Comparison of ENCODE assay signal across 1 cellular context in genomic region chr12:92558806-92559205, GRCh38.
TF ChIP-seq lines count a peak whose summit lies in the region.

No MANE protein-coding gene starts in this region.

TF ChIP-seq in GM12878, 131 proteins besides CTCF, POLR2A, EP300 and RAD21 (continued from another document):
- TF ChIP-seq ZNF592 (IDR thresholded peaks at IDR 0.05), result no peak
- no peak for TF ChIP-seq FOXM1 (IDR thresholded peaks at IDR 0.05; ENCODE audit: low read depth, low read length)
- TF ChIP-seq, protein P1, sequence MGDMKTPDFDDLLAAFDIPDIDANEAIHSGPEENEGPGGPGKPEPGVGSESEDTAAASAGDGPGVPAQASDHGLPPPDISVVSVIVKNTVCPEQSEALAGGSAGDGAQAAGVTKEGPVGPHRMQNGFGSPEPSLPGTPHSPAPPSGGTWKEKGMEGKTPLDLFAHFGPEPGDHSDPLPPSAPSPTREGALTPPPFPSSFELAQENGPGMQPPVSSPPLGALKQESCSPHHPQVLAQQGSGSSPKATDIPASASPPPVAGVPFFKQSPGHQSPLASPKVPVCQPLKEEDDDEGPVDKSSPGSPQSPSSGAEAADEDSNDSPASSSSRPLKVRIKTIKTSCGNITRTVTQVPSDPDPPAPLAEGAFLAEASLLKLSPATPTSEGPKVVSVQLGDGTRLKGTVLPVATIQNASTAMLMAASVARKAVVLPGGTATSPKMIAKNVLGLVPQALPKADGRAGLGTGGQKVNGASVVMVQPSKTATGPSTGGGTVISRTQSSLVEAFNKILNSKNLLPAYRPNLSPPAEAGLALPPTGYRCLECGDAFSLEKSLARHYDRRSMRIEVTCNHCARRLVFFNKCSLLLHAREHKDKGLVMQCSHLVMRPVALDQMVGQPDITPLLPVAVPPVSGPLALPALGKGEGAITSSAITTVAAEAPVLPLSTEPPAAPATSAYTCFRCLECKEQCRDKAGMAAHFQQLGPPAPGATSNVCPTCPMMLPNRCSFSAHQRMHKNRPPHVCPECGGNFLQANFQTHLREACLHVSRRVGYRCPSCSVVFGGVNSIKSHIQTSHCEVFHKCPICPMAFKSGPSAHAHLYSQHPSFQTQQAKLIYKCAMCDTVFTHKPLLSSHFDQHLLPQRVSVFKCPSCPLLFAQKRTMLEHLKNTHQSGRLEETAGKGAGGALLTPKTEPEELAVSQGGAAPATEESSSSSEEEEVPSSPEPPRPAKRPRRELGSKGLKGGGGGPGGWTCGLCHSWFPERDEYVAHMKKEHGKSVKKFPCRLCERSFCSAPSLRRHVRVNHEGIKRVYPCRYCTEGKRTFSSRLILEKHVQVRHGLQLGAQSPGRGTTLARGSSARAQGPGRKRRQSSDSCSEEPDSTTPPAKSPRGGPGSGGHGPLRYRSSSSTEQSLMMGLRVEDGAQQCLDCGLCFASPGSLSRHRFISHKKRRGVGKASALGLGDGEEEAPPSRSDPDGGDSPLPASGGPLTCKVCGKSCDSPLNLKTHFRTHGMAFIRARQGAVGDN (IDR thresholded peaks at IDR 0.05), result peak; percentile 59; the same call in 1 of the 2 replicates
- no peak for TF ChIP-seq ZNF217 (IDR thresholded peaks at IDR 0.05)
- no peak for TF ChIP-seq CBFB (IDR thresholded peaks at IDR 0.05; ENCODE audit: low read depth)
- TF ChIP-seq IKZF1 (conservative IDR thresholded peaks at IDR 0.05), result peak; percentile 32; the same call in 1 of the 2 replicates
